ENCODE assay signal across 18 cellular contexts in genomic region chr6:35168461-35168861, GRCh38. TPM values are rescaled to one million over a fixed set of nuclear protein-coding genes. Genes with fewer than 3 reads are reported as not detected.
DNase-seq lines count a peak whose midpoint lies in the region; ATAC-seq and TF ChIP-seq lines count a peak whose summit lies in the region.
"Had no signal": no experiment of that assay in that cellular context is flagged by ENCODE, and none has a peak within 500 bp of the region (broad histone marks: within the 10 kb centered on the region; RNA-seq: fewer than 3 reads in every experiment).

No MANE protein-coding gene starts in this region.

- H4K91ac ChIP-seq in IMR-90 (ENCODE audit: insufficient read depth, low read depth, low read length) (peak overlapping the region; percentile 6; the same call in 1 of the 2 replicates), trophoblast cell (ENCODE audit: low read depth, low read length) (no peak overlapping the region)

- no TSS peak for BruUV-seq in IMR-90 (replicated peaks; lab: Mats Ljungman, UMichigan)

- H3K23ac ChIP-seq in IMR-90 (ENCODE audit: low read depth, low read length) (no peak overlapping the region), trophoblast cell (ENCODE audit: low read length) (no peak overlapping the region)

- dilution Hi-C loops in IMR-90 (cut with HindIII; ENCODE audit: low sequenced_read_pairs, unreplicated experiment): no loop called here

- H4K5ac ChIP-seq in IMR-90 (ENCODE audit: low read depth, low read length): no peak overlapping the region

- TF ChIP-seq CTCF in IMR-90 (conservative IDR thresholded peaks at IDR 0.05; ENCODE audit: low read depth, low read length) (no peak), brain (conservative IDR thresholded peaks at IDR 0.05) (no peak), nephron progenitor cell (IDR thresholded peaks at IDR 0.05) (no peak)

- H3K4me3 Mint-ChIP-seq in brain: peak overlapping the region in 1 of 5 experiments; percentile 31
- H3K4me3 Mint-ChIP-seq in nephron progenitor cell: no peak overlapping the region
- H3K4me3 Mint-ChIP-seq: CD4-positive, alpha-beta memory T cell; GM23338 had no signal

- no peaks in the 10 kb centered on the region for H3K79me2 ChIP-seq in trophoblast cell (ENCODE audit: control insufficient read depth, insufficient read depth, low read length, poor library complexity)

- no peak overlapping the region for H2AFZ ChIP-seq in IMR-90 (replicated peaks; ENCODE audit: low read length, poor library complexity)
- no peak overlapping the region for H2AFZ ChIP-seq in trophoblast cell (ENCODE audit: insufficient read depth, low read length, poor library complexity)
- H2AFZ ChIP-seq: GM23338, PC-9 had no signal

- H3K36me3 Mint-ChIP-seq in brain (no peaks in the 10 kb centered on the region), nephron progenitor cell (ENCODE audit: low read depth) (peaks cover 9% of the 10 kb centered on the region)
- H3K36me3 Mint-ChIP-seq: CD4-positive, alpha-beta memory T cell had no signal

- H2AK5ac ChIP-seq in IMR-90 (ENCODE audit: low read depth, low read length) (peak overlapping the region; percentile 45; the same call in 1 of the 2 replicates), trophoblast cell (ENCODE audit: low read length) (no peak overlapping the region)

- H3K79me1 ChIP-seq in IMR-90 (ENCODE audit: low read depth in 1 of 2, low read length in 2 of 2) (peaks cover 0 to 3% of the 10 kb centered on the region in 2 experiments; a peak in 1 of 4 replicates), trophoblast cell (ENCODE audit: low read length) (no peaks in the 10 kb centered on the region)

- H4K20me1 ChIP-seq in IMR-90 (ENCODE audit: insufficient read depth, low read length): no peaks in the 10 kb centered on the region

- H3K14ac ChIP-seq in IMR-90 (replicated peaks; ENCODE audit: low read depth, low read length) (0 out of 2 replicates have a peak overlapping the region, but pooled peaks have one; percentile 6), trophoblast cell (ENCODE audit: low read length) (no peak overlapping the region)

- no peak overlapping the region for H2BK20ac ChIP-seq in IMR-90 (ENCODE audit: low read depth, low read length)

- no peak for ATAC-seq in IMR-90 (ENCODE audit: low read depth)
- ATAC-seq: GM23338, K562 had no signal

- H3K9me1 ChIP-seq in IMR-90 (ENCODE audit: insufficient read depth, low read length): peaks cover 36% of the 10 kb centered on the region

- H4K8ac ChIP-seq in IMR-90 (ENCODE audit: low read depth in 2 of 2, low read length in 2 of 2): no peak overlapping the region; a peak in 1 of 4 replicates
- no peak overlapping the region for H4K8ac ChIP-seq in trophoblast cell (ENCODE audit: low read depth, low read length)

- H3K9me3 ChIP-seq in IMR-90 (ENCODE audit: control insufficient read depth, insufficient read depth, low read length) (no peaks in the 10 kb centered on the region), trophoblast cell (ENCODE audit: insufficient read depth, low read depth, low read length) (peaks cover 3% of the 10 kb centered on the region)

- H3K18ac ChIP-seq in IMR-90 (ENCODE audit: low read depth, low read length) (no peak overlapping the region), trophoblast cell (ENCODE audit: low read length) (no peak overlapping the region)

- H2BK15ac ChIP-seq in IMR-90 (ENCODE audit: low read depth, low read length): no peak overlapping the region

- H3K4me1 ChIP-seq in IMR-90 (ENCODE audit: control insufficient read depth, insufficient read depth, low read length) (peaks cover 28% of the 10 kb centered on the region), trophoblast cell (ENCODE audit: control insufficient read depth in 1 of 2, insufficient read depth in 2 of 2, low read length in 2 of 2) (peaks cover 3 to 5% of the 10 kb centered on the region in 2 experiments)
- H3K4me1 ChIP-seq: BE2C had no signal

- DNase-seq in DMS53 treated with DMSO at 0.1 percent for 48 hours (lab: John Stamatoyannopoulos, UW; ENCODE audit: unreplicated experiment) (peak; percentile 60), IMR-90 (no peak), nephron progenitor cell (peak; percentile 26), AG20443 (ENCODE audit: low spot score) (no peak), NCI-H526 treated with DMSO at 0.1 percent for 48 hours (lab: John Stamatoyannopoulos, UW) (no peak), trophoblast cell (no peak)
- DNase-seq in effector CD8-positive, alpha-beta T cell (lab: John Stamatoyannopoulos, UW): no peak
- DNase-seq: BE2C; CD4-positive, alpha-beta memory T cell; NCI-H1436 treated with DMSO at 0.1 percent for 48 hours; NCI-H2171 treated with DMSO at 0.1 percent for 48 hours; NCI-H526; PC-9 had no signal

- no peak overlapping the region for H2BK12ac ChIP-seq in trophoblast cell (ENCODE audit: low read length)

- 57% methylated on average over 4 of the region's 7 CpGs; no CpG with 5 or more reads in 1 of the 2 experiments for WGBS in IMR-90 (ENCODE audit: extremely low coverage in 2 of 2, insufficient read length in 1 of 2), 2 experiments
- no CpG with 5 or more reads among the region's 7 CpGs for WGBS in trophoblast cell (ENCODE audit: extremely low coverage, insufficient coverage, insufficient read length)

- H3K27ac Mint-ChIP-seq in brain (peak overlapping the region; percentile 30 to 96 (median 55)), nephron progenitor cell (peak overlapping the region; percentile 1)
- H3K27ac Mint-ChIP-seq: GM23338 had no signal

- H3K4me3 ChIP-seq in IMR-90 (ENCODE audit: insufficient read depth, low read depth, low read length) (no peak overlapping the region), trophoblast cell (ENCODE audit: low read depth, low read length) (no peak overlapping the region)
- H3K4me3 ChIP-seq: GM23338, K562, PC-9, SK-N-MC had no signal

- no peak overlapping the region for H3K56ac ChIP-seq in IMR-90 (ENCODE audit: extremely low read depth, insufficient read depth, low read length)

- H2BK5ac ChIP-seq in IMR-90 (ENCODE audit: low read depth, low read length, poor library complexity, severe bottlenecking) (no peak overlapping the region), trophoblast cell (ENCODE audit: low read depth, low read length, poor library complexity) (no peak overlapping the region)

- H3K27me3 Mint-ChIP-seq in brain (peaks cover 5% of the 10 kb centered on the region), nephron progenitor cell (ENCODE audit: low read depth, poor library complexity) (peaks cover 12% of the 10 kb centered on the region)

- H2BK120ac ChIP-seq in IMR-90 (ENCODE audit: low read depth, low read length): peak overlapping the region; percentile 26
- H2BK120ac ChIP-seq in trophoblast cell (ENCODE audit: insufficient read depth, low read length, poor library complexity): no peak overlapping the region

- no peak overlapping the region for H4K12ac ChIP-seq in trophoblast cell (ENCODE audit: low read depth, low read length)

- H3K4me2 ChIP-seq in IMR-90 (ENCODE audit: low read depth, low read length) (no peak overlapping the region), trophoblast cell (ENCODE audit: low read length) (no peak overlapping the region)
- H3K4me2 ChIP-seq: GM23338, PC-9 had no signal

- no peak overlapping the region; the same call in none of the 2 replicates for H3K4ac ChIP-seq in IMR-90 (ENCODE audit: low read depth, low read length)
- no peak overlapping the region for H3K4ac ChIP-seq in trophoblast cell (ENCODE audit: low read depth, low read length)

- intact Hi-C loops in IMR-90 (cut with micrococcal nuclease): loop anchor here (5.0 kb wide), 1 partner anchor 34 kb away; no protein-coding TSS in a partner anchor

- no peaks in the 10 kb centered on the region for H3K36me3 ChIP-seq in IMR-90 (ENCODE audit: control insufficient read depth, insufficient read depth, low read length)
- no peaks in the 10 kb centered on the region for H3K36me3 ChIP-seq in trophoblast cell (ENCODE audit: control insufficient read depth in 1 of 2, insufficient read depth in 2 of 2, low read length in 2 of 2)
- H3K36me3 ChIP-seq: BE2C had no signal

- no peak for TF ChIP-seq POLR2A in IMR-90 (IDR thresholded peaks at IDR 0.05; ENCODE audit: low read depth, low read length)

- POLR2A ChIA-PET in IMR-90 (lab: Charles Lee; ENCODE audit: unreplicated experiment): no interaction called here

- H3K9ac ChIP-seq in IMR-90 (ENCODE audit: low read depth, low read length) (no peak overlapping the region), trophoblast cell (ENCODE audit: low read length) (no peak overlapping the region)

- no peak overlapping the region for H2AK9ac ChIP-seq in IMR-90 (replicated peaks; ENCODE audit: low read depth, low read length, poor library complexity)

- TF ChIP-seq RAD21 in IMR-90 (IDR thresholded peaks at IDR 0.05; ENCODE audit: low read length): no peak

- in situ Hi-C loops in IMR-90 (cut with MboI; ENCODE audit: low sequenced_read_pairs): no loop called here

- H3K4me1 Mint-ChIP-seq in brain (peaks cover 15% of the 10 kb centered on the region), nephron progenitor cell (peaks cover 83% of the 10 kb centered on the region)

- CTCF ChIA-PET in IMR-90 (lab: Yijun Ruan, JAX): no interaction called here

- H3K27me3 ChIP-seq in IMR-90 (ENCODE audit: control insufficient read depth, insufficient read depth, low read length) (no peaks in the 10 kb centered on the region), trophoblast cell (ENCODE audit: insufficient read depth, low read length) (no peaks in the 10 kb centered on the region)
- H3K27me3 ChIP-seq: BE2C had no signal

- peaks cover 0 to 9% (median 4%) of the 10 kb centered on the region in 5 experiments for H3K9me3 Mint-ChIP-seq in brain
- H3K9me3 Mint-ChIP-seq in nephron progenitor cell: peaks cover 6% of the 10 kb centered on the region

- H3K27ac ChIP-seq in IMR-90 (ENCODE audit: insufficient read depth, low read length) (no peak overlapping the region), trophoblast cell (ENCODE audit: low read depth, low read length) (no peak overlapping the region)
- H3K27ac ChIP-seq: HL-60, PC-9, SK-N-MC had no signal

TF ChIP-seq in IMR-90, 13 proteins besides CTCF, POLR2A, EP300 and RAD21:
- TF ChIP-seq MAFK (IDR thresholded peaks at IDR 0.05; ENCODE audit: low read depth, low read length) (no peak), FOS (IDR thresholded peaks at IDR 0.05; ENCODE audit: low read depth, low read length) (no peak), NFE2L2 (IDR thresholded peaks at IDR 0.05; ENCODE audit: low read depth, low read length) (no peak), BHLHE40 (IDR thresholded peaks at IDR 0.05; ENCODE audit: low read depth, low read length) (no peak)

RNA-seq across cellular contexts. Expression of gene TCP11, which starts 27.3 kb away (rescaled TPM):
- total RNA-seq in IMR-90 (2012; rRNA removed): 0.36 and 0.56 TPM in 2 replicates
- polyA plus RNA-seq in IMR-90 (2012; rRNA removed): 0.30 and 0.34 TPM in 2 replicates
- 0.16 TPM in 1 of 2 replicates, not detected in the other for polyA plus RNA-seq in IMR-90 (2012; cell fraction: cytosol; rRNA removed)
- 0.09 and 0.11 TPM in 2 replicates for polyA plus RNA-seq in IMR-90 (2012; cell fraction: nucleus; rRNA removed; ENCODE audit: low replicate concordance)
- 1.4 TPM for polyA plus RNA-seq in brain (ENCODE audit: insufficient read depth, low read depth, low replicate concordance)
- polyA plus RNA-seq in trophoblast cell (2013): 0.06 and 0.08 TPM in 2 replicates
- total RNA-seq: CD4-positive, alpha-beta memory T cell; GM23338; K562; PC-9 had no signal
- polyA plus RNA-seq: CD4-positive, alpha-beta memory T cell; GM23338; K562 had no signal

RNA-seq across cellular contexts. Expression of gene SCUBE3, which starts 45.3 kb away (rescaled TPM):
- 19.9 and 21.1 TPM in 2 replicates for total RNA-seq in IMR-90 (2012; rRNA removed)
- polyA plus RNA-seq in IMR-90 (2012; rRNA removed): 41.5 and 45.5 TPM in 2 replicates
- polyA plus RNA-seq in IMR-90 (2012; cell fraction: cytosol; rRNA removed): 24.2 and 25.6 TPM in 2 replicates
- polyA plus RNA-seq in IMR-90 (2012; cell fraction: nucleus; rRNA removed; ENCODE audit: low replicate concordance): 53.9 and 65.7 TPM in 2 replicates
- polyA plus RNA-seq in brain (ENCODE audit: insufficient read depth, low read depth, low replicate concordance): 1.6 TPM
- polyA plus RNA-seq in trophoblast cell (2013): 8.9 and 9.3 TPM in 2 replicates
- total RNA-seq: CD4-positive, alpha-beta memory T cell; K562 had no signal

Comparison
In these comparisons a context has a peak if more than half of its experiments do, and no peak if none do; other contexts are left out.
1. DNase-seq: peak in DMS53 treated with DMSO at 0.1 percent for 48 hours (single experiment) and nephron progenitor cell (single experiment); none in IMR-90 (single experiment), AG20443 (single experiment), NCI-H526 treated with DMSO at 0.1 percent for 48 hours (single experiment), effector CD8-positive, alpha-beta T cell (single experiment) and trophoblast cell (0 of 2).